ENCODE assay signal across 1 cellular context in the genomic region with DNA sequence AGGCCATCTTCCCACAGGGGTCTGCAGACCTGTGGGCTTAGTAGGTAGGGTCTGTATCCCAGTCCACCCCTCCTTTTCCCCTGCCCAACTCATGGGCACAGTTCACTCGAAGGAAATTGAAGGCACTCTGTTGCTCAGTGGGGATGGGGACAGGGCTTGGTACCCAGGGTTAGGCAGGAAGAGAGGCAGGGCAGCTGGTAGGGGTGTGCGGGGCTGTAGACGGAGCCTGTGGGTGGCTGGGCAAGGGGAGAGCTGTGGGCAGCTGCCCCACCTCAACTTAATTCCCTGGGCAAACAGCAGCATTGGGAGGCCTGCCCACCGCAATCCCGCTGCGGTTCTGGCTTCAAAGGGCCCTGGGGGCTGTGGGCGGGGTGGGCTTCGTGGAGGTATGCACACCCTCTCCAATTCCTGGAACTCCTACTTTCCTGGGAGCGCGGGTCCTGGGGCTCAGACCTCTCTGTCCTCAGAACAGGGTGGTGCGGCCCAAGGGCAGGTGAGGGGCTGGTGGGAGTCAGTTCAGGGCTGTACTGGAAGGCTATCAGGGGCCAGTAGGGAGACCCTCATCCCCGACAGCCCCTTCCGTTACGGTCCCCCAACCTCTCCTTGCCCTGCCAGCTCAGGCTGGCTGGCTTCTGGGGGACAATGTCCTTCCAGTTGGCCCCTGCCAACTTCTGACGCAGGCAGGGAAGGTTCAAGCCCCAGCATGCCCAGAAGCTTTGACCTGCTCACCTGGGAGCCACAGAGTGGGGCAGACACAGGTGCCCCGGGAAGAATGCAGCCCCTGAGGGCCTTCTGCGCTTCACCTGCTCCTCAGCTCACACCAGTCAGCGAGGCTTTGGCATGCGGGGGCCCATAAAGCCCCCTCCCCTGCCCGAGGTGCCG.
TF ChIP-seq lines count a peak whose summit lies in the region.

No MANE protein-coding gene starts in this region.

TF ChIP-seq in IMR-90, 13 proteins besides CTCF, POLR2A, EP300 and RAD21:
- TF ChIP-seq, protein P1, sequence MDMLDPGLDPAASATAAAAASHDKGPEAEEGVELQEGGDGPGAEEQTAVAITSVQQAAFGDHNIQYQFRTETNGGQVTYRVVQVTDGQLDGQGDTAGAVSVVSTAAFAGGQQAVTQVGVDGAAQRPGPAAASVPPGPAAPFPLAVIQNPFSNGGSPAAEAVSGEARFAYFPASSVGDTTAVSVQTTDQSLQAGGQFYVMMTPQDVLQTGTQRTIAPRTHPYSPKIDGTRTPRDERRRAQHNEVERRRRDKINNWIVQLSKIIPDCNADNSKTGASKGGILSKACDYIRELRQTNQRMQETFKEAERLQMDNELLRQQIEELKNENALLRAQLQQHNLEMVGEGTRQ (IDR thresholded peaks at IDR 0.05; ENCODE audit: low read depth, low read length) = no peak
- TF ChIP-seq CEBPB (IDR thresholded peaks at IDR 0.05; ENCODE audit: low read depth, low read length) = no peak
